ENCODE assay signal across 8 cellular contexts in genomic region chr16:30445408-30446202, GRCh38. TPM values are rescaled to one million over a fixed set of nuclear protein-coding genes. Genes with fewer than 3 reads are reported as not detected.
DNase-seq lines count a peak whose midpoint lies in the region; ATAC-seq and TF ChIP-seq lines count a peak whose summit lies in the region.

Gene SEPHS2, minus strand, starts transcription at chr16:30445874. Its CDS starts 147 bp downstream, at chr16:30445727.

- H3K36me3 ChIP-seq in prostate gland (no peaks in the 10 kb centered on the region), urinary bladder (ENCODE audit: insufficient read depth) (no peaks in the 10 kb centered on the region)

- DNase-seq in NCI-H146 treated with DMSO at 0.1 percent for 48 hours (lab: John Stamatoyannopoulos, UW; ENCODE audit: unreplicated experiment) (peak; percentile 97), amniotic stem cell (lab: John Stamatoyannopoulos, UW) (peak; percentile 93), left ventricle myocardium superior (peak; percentile 99), prostate gland (ENCODE audit: low spot score) (peak; percentile 99)

- ATAC-seq in HG02763 (IDR thresholded peaks at IDR 0.05; ENCODE audit: unreplicated experiment) (peak; percentile 88), left ventricle myocardium superior (peak; percentile 99)

- intact Hi-C loops in T-helper 1 cell treated with Interleukin-12 subunit alpha and Interleukin-12 subunit beta and Interleukin-4 antibody, amounts not matched to agents 30 ng/mL and 1 ng/mL, for 36 hours (cut with micrococcal nuclease): loop anchor here (2.0 kb wide), 1 partner anchor 15 kb away; the partner anchor contains the start of gene DCTPP1
- intact Hi-C loops in left ventricle myocardium superior (cut with micrococcal nuclease): no loop called here
- intact Hi-C loops in prostate gland (cut with DNase I): no loop called here

- H3K27ac ChIP-seq in prostate gland: peak within 1 kb of the TSS; percentile 90 to 95
- peak within 1 kb of the TSS; percentile 67 for H3K27ac ChIP-seq in urinary bladder (ENCODE audit: low read depth)

- H3K27me3 ChIP-seq in prostate gland (replicated peaks; ENCODE audit: insufficient read depth): no peaks in the 10 kb centered on the region

- H3K4me1 ChIP-seq in prostate gland (replicated peaks): no peaks in the 10 kb centered on the region
- no peaks in the 10 kb centered on the region for H3K4me1 ChIP-seq in urinary bladder (ENCODE audit: insufficient read depth)

- no peaks in the 10 kb centered on the region for H3K9me3 ChIP-seq in prostate gland

- TF ChIP-seq CTCF in GM12874 (IDR thresholded peaks at IDR 0.05; ENCODE audit: insufficient read depth, low read depth, low read length): peak; percentile 50
- peak in 3 of 4 experiments; percentile 20 to 46 (median 45) for TF ChIP-seq CTCF in prostate gland (IDR thresholded peaks at IDR 0.05)

- TF ChIP-seq POLR2A in prostate gland (IDR thresholded peaks at IDR 0.05): peak; percentile 96

- H3K4me3 ChIP-seq in prostate gland (peak within 1 kb of the TSS; percentile 83 to 99), urinary bladder (ENCODE audit: low read depth, low read length) (peak within 1 kb of the TSS; percentile 71)

- WGBS in prostate gland: under 1% methylated on average over 42 of the region's 59 CpGs
- WGBS in urinary bladder: under 1% methylated on average over 59 of the region's 59 CpGs

RNA-seq across cellular contexts. Expression of gene SEPHS2, which starts in this region (rescaled TPM):
- total RNA-seq in T-helper 1 cell treated with Interleukin-12 subunit alpha and Interleukin-12 subunit beta and Interleukin-4 antibody, amounts not matched to agents 30 ng/mL and 1 ng/mL, for 36 hours: 73.8 and 77.3 TPM in 2 replicates
- total RNA-seq in left ventricle myocardium superior (30.6 TPM), prostate gland (10 to 100 TPM; 33.7 to 58.9 TPM), urinary bladder (7.1 TPM)
- polyA plus RNA-seq in urinary bladder: 45.8 TPM

Comparison
In these comparisons a context has a peak if more than half of its experiments do, and no peak if none do; other contexts are left out.
1. Peak in every context shown above with its lines: DNase-seq, ATAC-seq, H3K4me3 ChIP-seq and H3K27ac ChIP-seq.